1 cellular context compared by ENCODE assay signal in the genomic region with DNA sequence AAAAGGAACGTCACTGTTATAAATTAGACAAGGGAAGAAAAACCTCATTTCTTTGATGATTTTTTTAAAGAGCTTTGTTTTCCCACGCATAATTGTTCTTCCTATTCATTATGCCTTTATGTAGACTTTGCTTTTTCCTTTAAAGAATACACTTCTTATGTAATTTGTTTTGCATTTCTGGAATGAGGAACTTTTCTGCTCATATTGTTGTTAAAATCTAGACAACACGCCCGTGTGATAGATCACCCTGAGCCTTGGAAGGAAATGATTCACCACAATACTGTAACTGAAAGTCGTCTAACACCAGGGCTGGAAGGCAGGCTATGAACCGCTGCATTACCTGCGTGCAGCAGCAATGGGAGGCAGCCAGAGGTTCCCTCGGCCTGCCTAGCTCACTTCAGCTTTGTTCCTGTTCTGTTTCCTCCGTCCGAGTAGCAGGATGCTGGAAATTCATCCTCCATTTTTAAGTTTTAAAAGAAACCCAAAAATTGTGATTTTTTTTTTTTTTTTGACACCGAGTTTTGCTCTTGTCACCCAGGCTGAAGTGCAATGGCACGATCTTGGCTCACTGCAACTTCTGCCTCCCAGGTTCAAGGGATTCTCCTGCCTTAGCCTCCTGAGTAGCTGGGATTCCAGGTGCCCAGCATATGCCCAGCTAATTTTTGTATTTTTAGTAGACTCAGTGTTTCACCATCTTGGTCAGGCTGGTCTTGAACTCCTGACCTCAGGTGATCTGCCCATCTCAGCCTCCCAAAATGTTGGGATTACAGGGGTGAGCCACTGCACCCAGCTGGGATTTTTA.
TF ChIP-seq lines count a peak whose summit lies in the region.

No MANE protein-coding gene starts in this region.

TF ChIP-seq in HepG2, 621 proteins besides CTCF, POLR2A, EP300 and RAD21 (continued from another document and continues in another):
- TF ChIP-seq, protein P1, sequence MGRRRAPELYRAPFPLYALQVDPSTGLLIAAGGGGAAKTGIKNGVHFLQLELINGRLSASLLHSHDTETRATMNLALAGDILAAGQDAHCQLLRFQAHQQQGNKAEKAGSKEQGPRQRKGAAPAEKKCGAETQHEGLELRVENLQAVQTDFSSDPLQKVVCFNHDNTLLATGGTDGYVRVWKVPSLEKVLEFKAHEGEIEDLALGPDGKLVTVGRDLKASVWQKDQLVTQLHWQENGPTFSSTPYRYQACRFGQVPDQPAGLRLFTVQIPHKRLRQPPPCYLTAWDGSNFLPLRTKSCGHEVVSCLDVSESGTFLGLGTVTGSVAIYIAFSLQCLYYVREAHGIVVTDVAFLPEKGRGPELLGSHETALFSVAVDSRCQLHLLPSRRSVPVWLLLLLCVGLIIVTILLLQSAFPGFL (CRISPR knock-in tag; IDR thresholded peaks at IDR 0.05): no peak
- TF ChIP-seq ZNF552 (CRISPR knock-in tag; IDR thresholded peaks at IDR 0.05; ENCODE audit: borderline replicate concordance) (no peak), NAIF1 (CRISPR knock-in tag; IDR thresholded peaks at IDR 0.05; ENCODE audit: borderline replicate concordance) (no peak; the same call in none of the 2 replicates), ARNT2 (CRISPR knock-in tag; IDR thresholded peaks at IDR 0.05; ENCODE audit: low read depth) (peak; percentile 63; the same call in 1 of the 2 replicates), POLR2G (IDR thresholded peaks at IDR 0.05; ENCODE audit: low read depth, low read length) (peak; percentile 53; the same call in 1 of the 2 replicates), ARHGAP35 (CRISPR knock-in tag; IDR thresholded peaks at IDR 0.05; ENCODE audit: borderline replicate concordance) (no peak), KAT7 (CRISPR knock-in tag; IDR thresholded peaks at IDR 0.05; ENCODE audit: borderline replicate concordance) (no peak; the same call in 1 of the 2 replicates), PCBP2 (optimal IDR thresholded peaks at IDR 0.05; ENCODE audit: low read depth, low read length, poor library complexity, severe bottlenecking) (no peak), DPF2 (CRISPR knock-in tag; IDR thresholded peaks at IDR 0.05; ENCODE audit: borderline replicate concordance, low read depth) (no peak; the same call in 1 of the 2 replicates), IRF2 (CRISPR knock-in tag; IDR thresholded peaks at IDR 0.05) (peak; percentile 11; the same call in 1 of the 2 replicates), ZNF558 (CRISPR knock-in tag; IDR thresholded peaks at IDR 0.05; ENCODE audit: borderline replicate concordance) (no peak), ZNF737 (CRISPR knock-in tag; IDR thresholded peaks at IDR 0.05; ENCODE audit: borderline replicate concordance) (no peak), ZNF333 (CRISPR knock-in tag; IDR thresholded peaks at IDR 0.05; ENCODE audit: borderline replicate concordance) (no peak), MIER2 (CRISPR knock-in tag; IDR thresholded peaks at IDR 0.05) (no peak), SNAI1 (CRISPR knock-in tag; IDR thresholded peaks at IDR 0.05; ENCODE audit: borderline replicate concordance) (no peak; the same call in 1 of the 2 replicates), ZBTB20 (CRISPR knock-in tag; IDR thresholded peaks at IDR 0.05; ENCODE audit: borderline replicate concordance, low read depth) (0 out of 2 replicates have a peak, but pooled peaks have one; percentile 14), TMF1 (CRISPR knock-in tag; IDR thresholded peaks at IDR 0.05; ENCODE audit: low read depth) (no peak), ZNF30 (CRISPR knock-in tag; IDR thresholded peaks at IDR 0.05) (no peak), TBP (CRISPR knock-in tag; IDR thresholded peaks at IDR 0.05) (no peak), SAFB2 (CRISPR knock-in tag; IDR thresholded peaks at IDR 0.05; ENCODE audit: borderline replicate concordance, low read depth) (no peak), KLF11 (CRISPR knock-in tag; IDR thresholded peaks at IDR 0.05) (no peak), ZNF121 (CRISPR knock-in tag; IDR thresholded peaks at IDR 0.05) (no peak; the same call in 1 of the 2 replicates), KLF6 (CRISPR knock-in tag; IDR thresholded peaks at IDR 0.05) (no peak)
- TF ChIP-seq, protein P2, sequence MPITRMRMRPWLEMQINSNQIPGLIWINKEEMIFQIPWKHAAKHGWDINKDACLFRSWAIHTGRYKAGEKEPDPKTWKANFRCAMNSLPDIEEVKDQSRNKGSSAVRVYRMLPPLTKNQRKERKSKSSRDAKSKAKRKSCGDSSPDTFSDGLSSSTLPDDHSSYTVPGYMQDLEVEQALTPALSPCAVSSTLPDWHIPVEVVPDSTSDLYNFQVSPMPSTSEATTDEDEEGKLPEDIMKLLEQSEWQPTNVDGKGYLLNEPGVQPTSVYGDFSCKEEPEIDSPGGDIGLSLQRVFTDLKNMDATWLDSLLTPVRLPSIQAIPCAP (CRISPR knock-in tag; IDR thresholded peaks at IDR 0.05; ENCODE audit: low read depth): no peak
- TF ChIP-seq, protein P3, sequence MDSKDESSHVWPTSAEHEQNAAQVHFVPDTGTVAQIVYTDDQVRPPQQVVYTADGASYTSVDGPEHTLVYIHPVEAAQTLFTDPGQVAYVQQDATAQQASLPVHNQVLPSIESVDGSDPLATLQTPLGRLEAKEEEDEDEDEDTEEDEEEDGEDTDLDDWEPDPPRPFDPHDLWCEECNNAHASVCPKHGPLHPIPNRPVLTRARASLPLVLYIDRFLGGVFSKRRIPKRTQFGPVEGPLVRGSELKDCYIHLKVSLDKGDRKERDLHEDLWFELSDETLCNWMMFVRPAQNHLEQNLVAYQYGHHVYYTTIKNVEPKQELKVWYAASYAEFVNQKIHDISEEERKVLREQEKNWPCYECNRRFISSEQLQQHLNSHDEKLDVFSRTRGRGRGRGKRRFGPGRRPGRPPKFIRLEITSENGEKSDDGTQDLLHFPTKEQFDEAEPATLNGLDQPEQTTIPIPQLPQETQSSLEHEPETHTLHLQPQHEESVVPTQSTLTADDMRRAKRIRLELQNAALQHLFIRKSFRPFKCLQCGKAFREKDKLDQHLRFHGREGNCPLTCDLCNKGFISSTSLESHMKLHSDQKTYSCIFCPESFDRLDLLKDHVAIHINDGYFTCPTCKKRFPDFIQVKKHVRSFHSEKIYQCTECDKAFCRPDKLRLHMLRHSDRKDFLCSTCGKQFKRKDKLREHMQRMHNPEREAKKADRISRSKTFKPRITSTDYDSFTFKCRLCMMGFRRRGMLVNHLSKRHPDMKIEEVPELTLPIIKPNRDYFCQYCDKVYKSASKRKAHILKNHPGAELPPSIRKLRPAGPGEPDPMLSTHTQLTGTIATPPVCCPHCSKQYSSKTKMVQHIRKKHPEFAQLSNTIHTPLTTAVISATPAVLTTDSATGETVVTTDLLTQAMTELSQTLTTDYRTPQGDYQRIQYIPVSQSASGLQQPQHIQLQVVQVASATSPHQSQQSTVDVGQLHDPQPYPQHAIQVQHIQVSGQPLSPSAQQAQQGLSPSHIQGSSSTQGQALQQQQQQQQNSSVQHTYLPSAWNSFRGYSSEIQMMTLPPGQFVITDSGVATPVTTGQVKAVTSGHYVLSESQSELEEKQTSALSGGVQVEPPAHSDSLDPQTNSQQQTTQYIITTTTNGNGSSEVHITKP (CRISPR knock-in tag; IDR thresholded peaks at IDR 0.05; ENCODE audit: low read depth): no peak; the same call in 1 of the 2 replicates
- TF ChIP-seq, protein P4, sequence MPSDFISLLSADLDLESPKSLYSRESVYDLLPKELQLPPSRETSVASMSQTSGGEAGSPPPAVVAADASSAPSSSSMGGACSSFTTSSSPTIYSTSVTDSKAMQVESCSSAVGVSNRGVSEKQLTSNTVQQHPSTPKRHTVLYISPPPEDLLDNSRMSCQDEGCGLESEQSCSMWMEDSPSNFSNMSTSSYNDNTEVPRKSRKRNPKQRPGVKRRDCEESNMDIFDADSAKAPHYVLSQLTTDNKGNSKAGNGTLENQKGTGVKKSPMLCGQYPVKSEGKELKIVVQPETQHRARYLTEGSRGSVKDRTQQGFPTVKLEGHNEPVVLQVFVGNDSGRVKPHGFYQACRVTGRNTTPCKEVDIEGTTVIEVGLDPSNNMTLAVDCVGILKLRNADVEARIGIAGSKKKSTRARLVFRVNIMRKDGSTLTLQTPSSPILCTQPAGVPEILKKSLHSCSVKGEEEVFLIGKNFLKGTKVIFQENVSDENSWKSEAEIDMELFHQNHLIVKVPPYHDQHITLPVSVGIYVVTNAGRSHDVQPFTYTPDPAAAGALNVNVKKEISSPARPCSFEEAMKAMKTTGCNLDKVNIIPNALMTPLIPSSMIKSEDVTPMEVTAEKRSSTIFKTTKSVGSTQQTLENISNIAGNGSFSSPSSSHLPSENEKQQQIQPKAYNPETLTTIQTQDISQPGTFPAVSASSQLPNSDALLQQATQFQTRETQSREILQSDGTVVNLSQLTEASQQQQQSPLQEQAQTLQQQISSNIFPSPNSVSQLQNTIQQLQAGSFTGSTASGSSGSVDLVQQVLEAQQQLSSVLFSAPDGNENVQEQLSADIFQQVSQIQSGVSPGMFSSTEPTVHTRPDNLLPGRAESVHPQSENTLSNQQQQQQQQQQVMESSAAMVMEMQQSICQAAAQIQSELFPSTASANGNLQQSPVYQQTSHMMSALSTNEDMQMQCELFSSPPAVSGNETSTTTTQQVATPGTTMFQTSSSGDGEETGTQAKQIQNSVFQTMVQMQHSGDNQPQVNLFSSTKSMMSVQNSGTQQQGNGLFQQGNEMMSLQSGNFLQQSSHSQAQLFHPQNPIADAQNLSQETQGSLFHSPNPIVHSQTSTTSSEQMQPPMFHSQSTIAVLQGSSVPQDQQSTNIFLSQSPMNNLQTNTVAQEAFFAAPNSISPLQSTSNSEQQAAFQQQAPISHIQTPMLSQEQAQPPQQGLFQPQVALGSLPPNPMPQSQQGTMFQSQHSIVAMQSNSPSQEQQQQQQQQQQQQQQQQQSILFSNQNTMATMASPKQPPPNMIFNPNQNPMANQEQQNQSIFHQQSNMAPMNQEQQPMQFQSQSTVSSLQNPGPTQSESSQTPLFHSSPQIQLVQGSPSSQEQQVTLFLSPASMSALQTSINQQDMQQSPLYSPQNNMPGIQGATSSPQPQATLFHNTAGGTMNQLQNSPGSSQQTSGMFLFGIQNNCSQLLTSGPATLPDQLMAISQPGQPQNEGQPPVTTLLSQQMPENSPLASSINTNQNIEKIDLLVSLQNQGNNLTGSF (CRISPR knock-in tag; IDR thresholded peaks at IDR 0.05): peak; percentile 70; the same call in 1 of the 2 replicates
- TF ChIP-seq, protein P5, sequence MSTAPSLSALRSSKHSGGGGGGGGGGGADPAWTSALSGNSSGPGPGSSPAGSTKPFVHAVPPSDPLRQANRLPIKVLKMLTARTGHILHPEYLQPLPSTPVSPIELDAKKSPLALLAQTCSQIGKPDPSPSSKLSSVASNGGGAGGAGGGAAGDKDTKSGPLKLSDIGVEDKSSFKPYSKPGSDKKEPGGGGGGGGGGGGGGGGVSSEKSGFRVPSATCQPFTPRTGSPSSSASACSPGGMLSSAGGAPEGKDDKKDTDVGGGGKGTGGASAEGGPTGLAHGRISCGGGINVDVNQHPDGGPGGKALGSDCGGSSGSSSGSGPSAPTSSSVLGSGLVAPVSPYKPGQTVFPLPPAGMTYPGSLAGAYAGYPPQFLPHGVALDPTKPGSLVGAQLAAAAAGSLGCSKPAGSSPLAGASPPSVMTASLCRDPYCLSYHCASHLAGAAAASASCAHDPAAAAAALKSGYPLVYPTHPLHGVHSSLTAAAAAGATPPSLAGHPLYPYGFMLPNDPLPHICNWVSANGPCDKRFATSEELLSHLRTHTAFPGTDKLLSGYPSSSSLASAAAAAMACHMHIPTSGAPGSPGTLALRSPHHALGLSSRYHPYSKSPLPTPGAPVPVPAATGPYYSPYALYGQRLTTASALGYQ (CRISPR knock-in tag; IDR thresholded peaks at IDR 0.05): no peak
- TF ChIP-seq, protein P6, sequence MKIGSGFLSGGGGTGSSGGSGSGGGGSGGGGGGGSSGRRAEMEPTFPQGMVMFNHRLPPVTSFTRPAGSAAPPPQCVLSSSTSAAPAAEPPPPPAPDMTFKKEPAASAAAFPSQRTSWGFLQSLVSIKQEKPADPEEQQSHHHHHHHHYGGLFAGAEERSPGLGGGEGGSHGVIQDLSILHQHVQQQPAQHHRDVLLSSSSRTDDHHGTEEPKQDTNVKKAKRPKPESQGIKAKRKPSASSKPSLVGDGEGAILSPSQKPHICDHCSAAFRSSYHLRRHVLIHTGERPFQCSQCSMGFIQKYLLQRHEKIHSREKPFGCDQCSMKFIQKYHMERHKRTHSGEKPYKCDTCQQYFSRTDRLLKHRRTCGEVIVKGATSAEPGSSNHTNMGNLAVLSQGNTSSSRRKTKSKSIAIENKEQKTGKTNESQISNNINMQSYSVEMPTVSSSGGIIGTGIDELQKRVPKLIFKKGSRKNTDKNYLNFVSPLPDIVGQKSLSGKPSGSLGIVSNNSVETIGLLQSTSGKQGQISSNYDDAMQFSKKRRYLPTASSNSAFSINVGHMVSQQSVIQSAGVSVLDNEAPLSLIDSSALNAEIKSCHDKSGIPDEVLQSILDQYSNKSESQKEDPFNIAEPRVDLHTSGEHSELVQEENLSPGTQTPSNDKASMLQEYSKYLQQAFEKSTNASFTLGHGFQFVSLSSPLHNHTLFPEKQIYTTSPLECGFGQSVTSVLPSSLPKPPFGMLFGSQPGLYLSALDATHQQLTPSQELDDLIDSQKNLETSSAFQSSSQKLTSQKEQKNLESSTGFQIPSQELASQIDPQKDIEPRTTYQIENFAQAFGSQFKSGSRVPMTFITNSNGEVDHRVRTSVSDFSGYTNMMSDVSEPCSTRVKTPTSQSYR (CRISPR knock-in tag; IDR thresholded peaks at IDR 0.05; ENCODE audit: borderline replicate concordance): no peak
- TF ChIP-seq, protein P7, sequence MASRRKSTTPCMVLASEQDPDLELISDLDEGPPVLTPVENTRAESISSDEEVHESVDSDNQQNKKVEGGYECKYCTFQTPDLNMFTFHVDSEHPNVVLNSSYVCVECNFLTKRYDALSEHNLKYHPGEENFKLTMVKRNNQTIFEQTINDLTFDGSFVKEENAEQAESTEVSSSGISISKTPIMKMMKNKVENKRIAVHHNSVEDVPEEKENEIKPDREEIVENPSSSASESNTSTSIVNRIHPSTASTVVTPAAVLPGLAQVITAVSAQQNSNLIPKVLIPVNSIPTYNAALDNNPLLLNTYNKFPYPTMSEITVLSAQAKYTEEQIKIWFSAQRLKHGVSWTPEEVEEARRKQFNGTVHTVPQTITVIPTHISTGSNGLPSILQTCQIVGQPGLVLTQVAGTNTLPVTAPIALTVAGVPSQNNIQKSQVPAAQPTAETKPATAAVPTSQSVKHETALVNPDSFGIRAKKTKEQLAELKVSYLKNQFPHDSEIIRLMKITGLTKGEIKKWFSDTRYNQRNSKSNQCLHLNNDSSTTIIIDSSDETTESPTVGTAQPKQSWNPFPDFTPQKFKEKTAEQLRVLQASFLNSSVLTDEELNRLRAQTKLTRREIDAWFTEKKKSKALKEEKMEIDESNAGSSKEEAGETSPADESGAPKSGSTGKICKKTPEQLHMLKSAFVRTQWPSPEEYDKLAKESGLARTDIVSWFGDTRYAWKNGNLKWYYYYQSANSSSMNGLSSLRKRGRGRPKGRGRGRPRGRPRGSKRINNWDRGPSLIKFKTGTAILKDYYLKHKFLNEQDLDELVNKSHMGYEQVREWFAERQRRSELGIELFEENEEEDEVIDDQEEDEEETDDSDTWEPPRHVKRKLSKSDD (CRISPR knock-in tag; IDR thresholded peaks at IDR 0.05; ENCODE audit: low read depth): peak; percentile 61; the same call in 1 of the 2 replicates
- TF ChIP-seq, protein P8, sequence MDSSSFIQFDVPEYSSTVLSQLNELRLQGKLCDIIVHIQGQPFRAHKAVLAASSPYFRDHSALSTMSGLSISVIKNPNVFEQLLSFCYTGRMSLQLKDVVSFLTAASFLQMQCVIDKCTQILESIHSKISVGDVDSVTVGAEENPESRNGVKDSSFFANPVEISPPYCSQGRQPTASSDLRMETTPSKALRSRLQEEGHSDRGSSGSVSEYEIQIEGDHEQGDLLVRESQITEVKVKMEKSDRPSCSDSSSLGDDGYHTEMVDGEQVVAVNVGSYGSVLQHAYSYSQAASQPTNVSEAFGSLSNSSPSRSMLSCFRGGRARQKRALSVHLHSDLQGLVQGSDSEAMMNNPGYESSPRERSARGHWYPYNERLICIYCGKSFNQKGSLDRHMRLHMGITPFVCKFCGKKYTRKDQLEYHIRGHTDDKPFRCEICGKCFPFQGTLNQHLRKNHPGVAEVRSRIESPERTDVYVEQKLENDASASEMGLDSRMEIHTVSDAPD (CRISPR knock-in tag; IDR thresholded peaks at IDR 0.05): no peak; the same call in 1 of the 2 replicates
